In the genomic region with DNA sequence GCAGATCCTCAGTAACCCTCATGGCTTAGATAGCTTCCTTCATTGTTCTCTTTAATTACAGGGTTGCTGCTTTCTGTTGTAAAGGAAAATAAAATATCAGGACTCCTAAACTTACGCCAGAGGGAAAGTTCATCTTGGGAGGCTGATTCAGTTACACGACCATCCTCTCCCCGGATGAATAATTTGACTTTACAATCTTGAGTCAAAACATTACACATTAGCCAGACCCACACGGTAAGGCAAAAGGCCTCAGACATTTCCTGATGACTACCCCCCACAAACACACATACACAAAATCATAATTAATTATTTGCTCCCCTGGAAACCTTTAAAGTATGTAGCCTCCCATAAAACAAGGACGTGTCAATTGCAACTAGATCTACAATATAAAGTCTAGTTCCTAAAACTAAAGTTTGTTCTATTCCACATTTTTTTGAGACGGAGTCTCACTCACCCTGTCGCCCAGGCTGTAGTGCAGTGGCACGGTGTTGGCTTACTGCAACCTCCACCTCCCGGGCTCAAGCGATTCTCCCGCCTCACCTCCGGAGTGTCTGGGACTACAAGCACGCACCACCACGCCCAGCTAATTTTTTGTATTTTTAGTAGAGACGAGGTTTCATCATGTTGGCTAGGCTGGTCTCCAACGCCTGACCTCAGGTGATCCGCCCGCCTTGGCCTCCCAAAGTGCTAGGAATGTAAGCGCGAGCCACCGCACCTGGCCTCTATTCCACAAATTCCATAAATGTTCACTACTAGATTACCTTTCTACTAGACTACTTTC, we compare ENCODE assay signal across 8 cellular contexts. TPM values are rescaled to one million over a fixed set of nuclear protein-coding genes. Genes with fewer than 3 reads are reported as not detected.
DNase-seq lines count a peak whose midpoint lies in the region; ATAC-seq, FAIRE-seq and TF ChIP-seq lines count a peak whose summit lies in the region.

No MANE protein-coding gene starts in this region.

- H3K4me3 ChIP-seq in HEK293 (ENCODE audit: low read depth, low read length), result peak overlapping the region; percentile 96
- H3K4me3 ChIP-seq in keratinocyte (ENCODE audit: control insufficient read depth in 2 of 3, extremely low read depth in 1 of 3, insufficient read depth in 2 of 3, low read depth in 1 of 3, low read length in 3 of 3), result peak overlapping the region; percentile 92 to 100 (median 98)
- H3K4me3 ChIP-seq in subcutaneous abdominal adipose tissue (ENCODE audit: low read depth in 1 of 5, low read length in 5 of 5), result peak overlapping the region; percentile 91 to 95 (median 93)

- peaks cover 12% of the 10 kb centered on the region for H4K20me1 ChIP-seq in keratinocyte (ENCODE audit: control insufficient read depth, extremely low read depth, insufficient read depth, low read length)

- H3K4me1 ChIP-seq in HEK293 (ENCODE audit: control insufficient read depth, insufficient read depth, low read length) (0 out of 2 replicates have a peak, but pooled peaks cover 3% of the 10 kb centered on the region), keratinocyte (ENCODE audit: control insufficient read depth, extremely low read depth, insufficient read depth, low read length) (peaks cover 20% of the 10 kb centered on the region), subcutaneous abdominal adipose tissue (ENCODE audit: control insufficient read depth in 5 of 5, insufficient read depth in 5 of 5, low read length in 5 of 5) (peaks cover 0 to 34% (median 28%) of the 10 kb centered on the region in 5 donors)

- H3K27me3 ChIP-seq in keratinocyte (ENCODE audit: control insufficient read depth, extremely low read depth, insufficient read depth, low read length), result no peaks in the 10 kb centered on the region
- H3K27me3 ChIP-seq in subcutaneous abdominal adipose tissue (ENCODE audit: control insufficient read depth in 5 of 5, insufficient read depth in 4 of 5, low read length in 5 of 5), result no peaks in the 10 kb centered on the region

- H3K9ac ChIP-seq in keratinocyte (ENCODE audit: control insufficient read depth, extremely low read depth, insufficient read depth, low read length) (peak overlapping the region; percentile 90), subcutaneous abdominal adipose tissue (ENCODE audit: low read length in 5 of 5) (peak overlapping the region; percentile 63 to 99 (median 95))

- DNase-seq in activated naive CD4-positive, alpha-beta T cell treated with anti-CD3 and anti-CD28 coated beads, Interleukin-2, amount 50 U/mL, for 72 hours (ENCODE audit: low spot score in 2 of 2), result no peak
- DNase-seq in keratinocyte (ENCODE audit: low read depth, low spot score) (no peak), iPS-NIHi7 (ENCODE audit: extremely low spot score) (no peak), SIG-M5 (lab: John Stamatoyannopoulos, UW) (no peak)

- H3K9me3 ChIP-seq in HEK293 (ENCODE audit: control insufficient read depth, insufficient read depth, low read depth, low read length) (no peaks in the 10 kb centered on the region), keratinocyte (ENCODE audit: control insufficient read depth, low read depth, low read length) (no peaks in the 10 kb centered on the region), subcutaneous abdominal adipose tissue (ENCODE audit: control insufficient read depth in 5 of 5, low read length in 5 of 5) (no peaks in the 10 kb centered on the region)

- H3K36me3 ChIP-seq in HEK293 (ENCODE audit: control insufficient read depth in 2 of 2, insufficient read depth in 1 of 2, low read length in 2 of 2) (peaks cover 3 to 19% of the 10 kb centered on the region in 2 experiments; a peak in 2 of 3 replicates), keratinocyte (ENCODE audit: control insufficient read depth in 2 of 2, extremely low read depth in 1 of 2, insufficient read depth in 2 of 2, low read length in 2 of 2) (peaks cover 2 to 9% of the 10 kb centered on the region in 2 experiments), subcutaneous abdominal adipose tissue (ENCODE audit: control insufficient read depth in 5 of 5, insufficient read depth in 5 of 5, low read length in 5 of 5) (peaks cover 0 to 9% (median 4%) of the 10 kb centered on the region in 5 donors)

- H3K27ac Mint-ChIP-seq in activated naive CD4-positive, alpha-beta T cell treated with anti-CD3 and anti-CD28 coated beads, Interleukin-2, amount 50 U/mL, for 72 hours, result peak overlapping the region; percentile 90 to 98

- TF ChIP-seq CTCF in C4-2B (conservative IDR thresholded peaks at IDR 0.05) (no peak), HEK293 (tag by site-specific recombination; IDR thresholded peaks at IDR 0.05) (no peak), keratinocyte (optimal IDR thresholded peaks at IDR 0.05 in 1 of 3, IDR thresholded peaks at IDR 0.05 in 1 of 3, conservative IDR thresholded peaks at IDR 0.05 in 1 of 3; ENCODE audit: extremely low read depth in 1 of 3, insufficient read depth in 2 of 3, low read length in 3 of 3) (no peak)

- H3K9me1 ChIP-seq in keratinocyte (ENCODE audit: control insufficient read depth, extremely low read depth, insufficient read depth, low read length), result no peaks in the 10 kb centered on the region

- peak overlapping the region; percentile 81 for H2AFZ ChIP-seq in keratinocyte (ENCODE audit: control insufficient read depth, low read length)

- H3K79me2 ChIP-seq in keratinocyte (ENCODE audit: control insufficient read depth, insufficient read depth, low read length), result peaks cover 39% of the 10 kb centered on the region

- H3K27ac ChIP-seq in C4-2B (peak overlapping the region; percentile 94), HEK293 (ENCODE audit: extremely low read depth, low read depth, low read length) (peak overlapping the region; percentile 63), keratinocyte (ENCODE audit: control insufficient read depth, insufficient read depth, low read length) (peak overlapping the region; percentile 95), subcutaneous abdominal adipose tissue (ENCODE audit: low read depth, low read length) (peak overlapping the region; percentile 98)

- POLR2A ChIA-PET in HEK293 (lab: Yijun Ruan, JAX), result interaction anchor here (0.6 to 2.7 kb wide), 45 partner anchors 8 to 817 kb away, joined by 3 to 86 read pairs (median 4); partner anchors contain the start of genes AKR1A1, BTBD19, CCDC163 and CCDC17

- no peak for FAIRE-seq in keratinocyte (lab: Jason Lieb, UNC)

- peak overlapping the region; percentile 87 for H3K4me2 ChIP-seq in keratinocyte (ENCODE audit: control insufficient read depth, extremely low read depth, insufficient read depth, low read depth, low read length)

- dilution Hi-C loops in keratinocyte (cut with MboI; ENCODE audit: extremely low pct_ligation_motif_present, low sequenced_read_pairs), result no loop called here

- CTCF ChIA-PET in HEK293 (lab: Yijun Ruan, JAX), result interaction anchor here (1.9 to 5.3 kb wide), 4 partner anchors 11 to 791 kb away, joined by 4 to 30 read pairs (median 18); partner anchors contain the start of genes AKR1A1 and RNU5D-1

- peak; percentile 8 to 58 for ATAC-seq in activated naive CD4-positive, alpha-beta T cell treated with anti-CD3 and anti-CD28 coated beads, Interleukin-2, amount 50 U/mL, for 72 hours
- no peak for ATAC-seq in HG02642 (IDR thresholded peaks at IDR 0.05; ENCODE audit: poor library complexity, unreplicated experiment)

- H3K9me3 Mint-ChIP-seq in activated naive CD4-positive, alpha-beta T cell treated with anti-CD3 and anti-CD28 coated beads, Interleukin-2, amount 50 U/mL, for 72 hours, result no peaks in the 10 kb centered on the region

- H3K36me3 Mint-ChIP-seq in activated naive CD4-positive, alpha-beta T cell treated with anti-CD3 and anti-CD28 coated beads, Interleukin-2, amount 50 U/mL, for 72 hours, result peaks cover 6 to 15% of the 10 kb centered on the region in 2 donors

RNA-seq across cellular contexts. Expression of gene PRDX1, which starts 0.8 kb away (rescaled TPM):
- total RNA-seq in activated naive CD4-positive, alpha-beta T cell treated with anti-CD3 and anti-CD28 coated beads, Interleukin-2, amount 50 U/mL, for 72 hours, result 100 to 1,000 TPM; 577 to 596 TPM
- 938 to 1,251 TPM (median 971 TPM) in 3 replicates for polyA plus RNA-seq in keratinocyte
- 153 TPM for polyA plus RNA-seq in keratinocyte (2011; ENCODE audit: low read depth)
- 809 and 1,377 TPM in 2 replicates for polyA plus RNA-seq in keratinocyte (2011; cell fraction: cytosol; rRNA removed)
- 627 and 714 TPM in 2 replicates for polyA plus RNA-seq in keratinocyte (2011; cell fraction: nucleus; rRNA removed)
- 700 and 1,019 TPM in 2 replicates for polyA plus RNA-seq in keratinocyte (2012; ENCODE audit: low replicate concordance)
- polyA minus RNA-seq in keratinocyte, result 118 to 575 TPM (median 465 TPM) in 3 replicates
- 327 TPM for polyA minus RNA-seq in keratinocyte (2011; cell fraction: cytosol; rRNA and poly(A)+ RNA removed)
- polyA minus RNA-seq in keratinocyte (2011; cell fraction: nucleus; rRNA and poly(A)+ RNA removed), result 168 and 248 TPM in 2 replicates

RNA-seq across cellular contexts. Expression of gene MMACHC, which starts 22.4 kb away (rescaled TPM):
- total RNA-seq in activated naive CD4-positive, alpha-beta T cell treated with anti-CD3 and anti-CD28 coated beads, Interleukin-2, amount 50 U/mL, for 72 hours, result 1 to 10 TPM; 2.0 to 6.4 TPM
- 4.7 to 7.6 TPM (median 5.7 TPM) in 3 replicates for polyA plus RNA-seq in keratinocyte
- polyA plus RNA-seq in keratinocyte (2011; ENCODE audit: low read depth), result 2.1 TPM
- 5.5 and 5.9 TPM in 2 replicates for polyA plus RNA-seq in keratinocyte (2011; cell fraction: cytosol; rRNA removed)
- 3.3 and 4.3 TPM in 2 replicates for polyA plus RNA-seq in keratinocyte (2011; cell fraction: nucleus; rRNA removed)
- 2.8 and 7.4 TPM in 2 replicates for polyA plus RNA-seq in keratinocyte (2012; ENCODE audit: low replicate concordance)
- polyA minus RNA-seq in keratinocyte, result 14.3 to 28.3 TPM (median 15.1 TPM) in 3 replicates
- 8.8 TPM for polyA minus RNA-seq in keratinocyte (2011; cell fraction: cytosol; rRNA and poly(A)+ RNA removed)
- 4.6 and 5.9 TPM in 2 replicates for polyA minus RNA-seq in keratinocyte (2011; cell fraction: nucleus; rRNA and poly(A)+ RNA removed)

RNA-seq across cellular contexts. Expression of gene CCDC163, which starts 22.6 kb away (rescaled TPM):
- total RNA-seq in activated naive CD4-positive, alpha-beta T cell treated with anti-CD3 and anti-CD28 coated beads, Interleukin-2, amount 50 U/mL, for 72 hours, result 1 to 10 TPM; 2.6 to 4.9 TPM
- 1.7 to 2.2 TPM (median 1.9 TPM) in 3 replicates for polyA plus RNA-seq in keratinocyte
- polyA plus RNA-seq in keratinocyte (2011; ENCODE audit: low read depth), result 0.54 TPM
- polyA plus RNA-seq in keratinocyte (2011; cell fraction: cytosol; rRNA removed), result 1.4 and 1.5 TPM in 2 replicates
- 3.1 and 4.6 TPM in 2 replicates for polyA plus RNA-seq in keratinocyte (2011; cell fraction: nucleus; rRNA removed)
- 1.3 and 2.2 TPM in 2 replicates for polyA plus RNA-seq in keratinocyte (2012; ENCODE audit: low replicate concordance)
- 0.73 to 4.3 TPM (median 1.2 TPM) in 3 replicates for polyA minus RNA-seq in keratinocyte
- not detected for polyA minus RNA-seq in keratinocyte (2011; cell fraction: cytosol; rRNA and poly(A)+ RNA removed)
- 0.42 and 1.7 TPM in 2 replicates for polyA minus RNA-seq in keratinocyte (2011; cell fraction: nucleus; rRNA and poly(A)+ RNA removed)

RNA-seq across cellular contexts. Expression of gene AKR1A1, which starts 28.1 kb away (rescaled TPM):
- total RNA-seq in activated naive CD4-positive, alpha-beta T cell treated with anti-CD3 and anti-CD28 coated beads, Interleukin-2, amount 50 U/mL, for 72 hours, result 100 to 1,000 TPM; 153 to 177 TPM
- polyA plus RNA-seq in keratinocyte, result 104 to 109 TPM (median 107 TPM) in 3 replicates
- 33.4 TPM for polyA plus RNA-seq in keratinocyte (2011; ENCODE audit: low read depth)
- polyA plus RNA-seq in keratinocyte (2011; cell fraction: cytosol; rRNA removed), result 84.2 and 96.9 TPM in 2 replicates
- polyA plus RNA-seq in keratinocyte (2011; cell fraction: nucleus; rRNA removed), result 91.2 and 103 TPM in 2 replicates
- 48.4 and 102 TPM in 2 replicates for polyA plus RNA-seq in keratinocyte (2012; ENCODE audit: low replicate concordance)
- polyA minus RNA-seq in keratinocyte, result 96.7 to 108 TPM (median 98.9 TPM) in 3 replicates
- polyA minus RNA-seq in keratinocyte (2011; cell fraction: cytosol; rRNA and poly(A)+ RNA removed), result 58.5 TPM
- polyA minus RNA-seq in keratinocyte (2011; cell fraction: nucleus; rRNA and poly(A)+ RNA removed), result 29.2 and 30.4 TPM in 2 replicates

RNA-seq across cellular contexts. Expression of gene TESK2, which starts 31.6 kb away (rescaled TPM):
- 10 to 100 TPM in 1 of 2 donors, 1 to 10 TPM in 1; 4.5 to 12.9 TPM for total RNA-seq in activated naive CD4-positive, alpha-beta T cell treated with anti-CD3 and anti-CD28 coated beads, Interleukin-2, amount 50 U/mL, for 72 hours
- polyA plus RNA-seq in keratinocyte, result 2.0 to 3.5 TPM (median 2.2 TPM) in 3 replicates
- polyA plus RNA-seq in keratinocyte (2011; ENCODE audit: low read depth), result 1.4 TPM
- polyA plus RNA-seq in keratinocyte (2011; cell fraction: cytosol; rRNA removed), result 1.8 and 2.1 TPM in 2 replicates
- 2.5 and 3.2 TPM in 2 replicates for polyA plus RNA-seq in keratinocyte (2011; cell fraction: nucleus; rRNA removed)
- 1.1 and 3.6 TPM in 2 replicates for polyA plus RNA-seq in keratinocyte (2012; ENCODE audit: low replicate concordance)
- polyA minus RNA-seq in keratinocyte, result 1.7 to 2.8 TPM (median 1.9 TPM) in 3 replicates
- 0.96 TPM for polyA minus RNA-seq in keratinocyte (2011; cell fraction: cytosol; rRNA and poly(A)+ RNA removed)
- polyA minus RNA-seq in keratinocyte (2011; cell fraction: nucleus; rRNA and poly(A)+ RNA removed), result 0.63 and 1.5 TPM in 2 replicates
